ENCODE assay signal across 8 cellular contexts in the genomic region with DNA sequence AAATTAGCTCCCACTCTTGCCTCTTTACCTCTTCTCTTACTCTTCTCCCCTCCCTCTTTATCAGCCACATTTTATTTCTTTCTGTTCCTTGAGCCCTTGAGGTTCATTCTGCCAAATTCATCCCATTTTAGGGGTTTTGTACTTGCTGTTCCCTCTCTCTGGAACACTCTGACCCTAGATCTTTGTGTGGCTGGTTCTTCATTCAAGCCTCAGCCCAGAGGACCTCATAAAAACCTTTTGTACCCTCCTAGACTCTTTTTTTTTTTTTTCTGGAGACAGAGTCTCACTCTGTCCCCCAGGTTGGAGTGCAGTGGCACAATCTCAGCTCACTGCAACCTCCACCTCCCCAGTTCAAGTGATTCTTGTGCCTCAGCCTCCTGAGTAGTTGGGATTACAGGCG. TPM values are rescaled to one million over a fixed set of nuclear protein-coding genes. Genes with fewer than 3 reads are reported as not detected.
DNase-seq lines count a peak whose midpoint lies in the region; ATAC-seq, FAIRE-seq and TF ChIP-seq lines count a peak whose summit lies in the region.
"Not testable (repeated sequence)": the region's sequence is repeated elsewhere in the genome, so short reads cannot be mapped to it uniquely, and the experiment has no call there.

No MANE protein-coding gene starts in this region.

- ATAC-seq in K562 (peak; percentile 6; the same call in 2 of the 3 replicates), left colon (peak; percentile 7)
- not testable (repeated sequence) for ATAC-seq in gastroesophageal sphincter

- 0 out of 4 replicates have a peak overlapping the region, but pooled peaks of 1 of the 2 experiments have one; percentile 2 for H3K9ac ChIP-seq in K562 (ENCODE audit: insufficient read depth in 1 of 2, low read depth in 2 of 2, low read length in 2 of 2)
- H3K9ac ChIP-seq in parathyroid adenoma = not testable (repeated sequence)

- H3K4me1 ChIP-seq in K562 (replicated peaks in 1 of 2; ENCODE audit: control insufficient read depth in 2 of 2, insufficient read depth in 2 of 2, low read length in 2 of 2) (peaks cover 3 to 39% of the 10 kb centered on the region in 2 experiments; a peak in 4 of 5 replicates), gastroesophageal sphincter (peaks cover 0 to 48% (median 12%) of the 10 kb centered on the region in 3 donors), parathyroid adenoma (peaks cover 30% of the 10 kb centered on the region), sigmoid colon (peaks cover 0 to 54% (median 34%) of the 10 kb centered on the region in 4 donors), testis (peaks cover 17% of the 10 kb centered on the region), uterus (peaks cover 4 to 11% of the 10 kb centered on the region in 2 donors)

- POLR2A ChIA-PET in K562 (lab: Yijun Ruan, JAX) = not testable (repeated sequence)

- H3K4me3 ChIP-seq in K562; gastroesophageal sphincter; parathyroid adenoma (ENCODE audit: low read depth, low read length); sigmoid colon; testis; uterus: not testable (repeated sequence)

- not testable (repeated sequence) for BruUV-seq in K562 (replicated peaks; lab: Mats Ljungman, UMichigan)

- TF ChIP-seq POLR2A in K562 (conservative IDR thresholded peaks at IDR 0.05); gastroesophageal sphincter (IDR thresholded peaks at IDR 0.05); sigmoid colon (IDR thresholded peaks at IDR 0.05); testis (IDR thresholded peaks at IDR 0.05); uterus (IDR thresholded peaks at IDR 0.05): not testable (repeated sequence)

- H3K27ac ChIP-seq in C4-2B (peak overlapping the region; percentile 68), K562 (ENCODE audit: extremely low read depth, low read depth, low read length) (peak overlapping the region; percentile 38; the same call in 1 of the 3 replicates), gastroesophageal sphincter (peak overlapping the region in 3 of 4 donors; percentile 40 to 69 (median 60)), parathyroid adenoma (peak overlapping the region; percentile 86), sigmoid colon (peak overlapping the region; percentile 30 to 82 (median 78)), testis (peak overlapping the region; percentile 46 to 86), uterus (peak overlapping the region; percentile 92 to 94)

- H3K79me2 ChIP-seq in K562 (ENCODE audit: control insufficient read depth, insufficient read depth, low read length) = peaks cover 34% of the 10 kb centered on the region
- H3K79me2 ChIP-seq in parathyroid adenoma = peaks cover 34% of the 10 kb centered on the region

- not testable (repeated sequence) for H3K4me2 ChIP-seq in K562 (ENCODE audit: insufficient read depth, low read length); parathyroid adenoma (ENCODE audit: low read length)

- CTCF ChIA-PET in K562 (lab: Yijun Ruan, JAX; ENCODE audit: low intra/inter-chr PET ratio) = not testable (repeated sequence)

- in situ Hi-C loops in K562 (cut with MboI) = not testable (repeated sequence)

- TF ChIP-seq RAD21 in K562 (CRISPR knock-in tag; conservative IDR thresholded peaks at IDR 0.05 in 1 of 2, IDR thresholded peaks at IDR 0.05 in 1 of 2) = not testable (repeated sequence)

- 93% methylated on average over 1 of the region's 1 CpG for WGBS in K562 (ENCODE audit: insufficient coverage, low coverage, missing lambda C conversion rate)
- no CpG with 5 or more reads among the region's 1 CpG for WGBS in gastroesophageal sphincter (ENCODE audit: low coverage in 1 of 2), 2 donors
- WGBS in sigmoid colon, 2 donors = 97 to 100% methylated on average over 1 of the region's 1 CpG
- 78 to 80% methylated on average over 1 of the region's 1 CpG for WGBS in testis, 2 donors

- H4K20me1 ChIP-seq in K562 (replicated peaks; ENCODE audit: control insufficient read depth, insufficient read depth, low read length) = not testable (repeated sequence)

- not testable (repeated sequence) for H3K36me3 ChIP-seq in K562 (ENCODE audit: control insufficient read depth, insufficient read depth, low read length); gastroesophageal sphincter; parathyroid adenoma (ENCODE audit: control insufficient read depth, insufficient read depth, low read length); sigmoid colon; testis (ENCODE audit: low read depth, missing control alignments); uterus

- not testable (repeated sequence) for DNase-seq in K562 (ENCODE audit: extremely low read depth in 1 of 4, low spot score in 3 of 4); testis
- DNase-seq in left colon (peak in 1 of 2 donors; percentile 25), sigmoid colon (peak; percentile 70), uterus (peak in 1 of 2 donors; percentile 65)

- not testable (repeated sequence) for TF ChIP-seq CTCF in C4-2B (conservative IDR thresholded peaks at IDR 0.05); K562 (IDR thresholded peaks at IDR 0.05 in 2 of 3, conservative IDR thresholded peaks at IDR 0.05 in 1 of 3; ENCODE audit: insufficient read depth in 2 of 3, low read depth in 1 of 3, low read length in 3 of 3); gastroesophageal sphincter (IDR thresholded peaks at IDR 0.05); parathyroid adenoma (IDR thresholded peaks at IDR 0.05); sigmoid colon (IDR thresholded peaks at IDR 0.05); testis (IDR thresholded peaks at IDR 0.05); uterus (IDR thresholded peaks at IDR 0.05)

- H3K9me3 ChIP-seq in K562 (replicated peaks; ENCODE audit: control insufficient read depth, insufficient read depth, low read depth, low read length); parathyroid adenoma (ENCODE audit: control insufficient read depth, low read length); sigmoid colon; testis; uterus: not testable (repeated sequence)
- peaks cover 0 to 22% (median 0%) of the 10 kb centered on the region in 3 donors for H3K9me3 ChIP-seq in gastroesophageal sphincter

- not testable (repeated sequence) for H3K9me1 ChIP-seq in K562 (ENCODE audit: control insufficient read depth, insufficient read depth, low read length)

- intact Hi-C loops in K562 (cut with micrococcal nuclease); left colon (cut with DNase I, micrococcal nuclease); sigmoid colon (cut with DNase I); testis (cut with DNase I; ENCODE audit: low total_unique reads); uterus (cut with DNase I; ENCODE audit: low total_unique reads): not testable (repeated sequence)

- TF ChIP-seq EP300 in K562 (IDR thresholded peaks at IDR 0.05; ENCODE audit: low read length) = not testable (repeated sequence)
- TF ChIP-seq EP300 in gastroesophageal sphincter (IDR thresholded peaks at IDR 0.05) (peak; percentile 19), sigmoid colon (IDR thresholded peaks at IDR 0.05) (peak; percentile 65 to 92 (median 88))

- not testable (repeated sequence) for FAIRE-seq in K562 (lab: Jason Lieb, UNC)

- not testable (repeated sequence) for H3K27me3 ChIP-seq in K562 (ENCODE audit: control insufficient read depth in 2 of 2, insufficient read depth in 2 of 2, low read length in 2 of 2); gastroesophageal sphincter; parathyroid adenoma (ENCODE audit: control insufficient read depth, insufficient read depth, low read length); sigmoid colon; testis; uterus

- H2AFZ ChIP-seq in K562 (ENCODE audit: low read depth, low read length) = not testable (repeated sequence)
- H2AFZ ChIP-seq in parathyroid adenoma = peak overlapping the region; percentile 68

RNA-seq across cellular contexts. Expression of a gene that starts 34.3 kb away (rescaled TPM):
- total RNA-seq in K562 (2011; cell fraction: chromatin; rRNA removed; ENCODE audit: low replicate concordance) = 40.5 and 42.6 TPM in 2 replicates
- 19.3 and 19.5 TPM in 2 replicates for total RNA-seq in K562 (2011; cell fraction: nucleolus; rRNA removed)
- 30.1 and 58.6 TPM in 2 replicates for total RNA-seq in K562 (2011; cell fraction: nucleoplasm; rRNA removed)
- total RNA-seq in K562 (2014; rRNA removed) = 34.0 and 41.1 TPM in 2 replicates
- 25.9 and 36.2 TPM in 2 replicates for total RNA-seq in K562 (2014; rRNA removed; fragmentation: Illumina TruSeq; extraction: Trizol)
- 25.2 and 26.4 TPM in 2 replicates for total RNA-seq in K562 (2015; rRNA removed; fragmentation: Illumina TruSeq; extraction: Trizol)
- total RNA-seq in K562 (2021) = 29.5 and 31.4 TPM in 2 replicates
- 25.9 and 26.6 TPM in 2 replicates for polyA plus RNA-seq in K562 (2011; rRNA removed)
- 34.4 and 35.1 TPM in 2 replicates for polyA plus RNA-seq in K562 (2011; cell fraction: cytosol; rRNA removed)
- polyA plus RNA-seq in K562 (2011; cell fraction: nucleus; rRNA removed) = 9.0 and 12.8 TPM in 2 replicates
- polyA plus RNA-seq in K562 (2012) = 29.0 and 43.4 TPM in 2 replicates
- polyA plus RNA-seq in K562 (2014; fragmentation: Illumina TruSeq; extraction: Trizol) = 24.1 and 32.1 TPM in 2 replicates
- polyA plus RNA-seq in K562 (2014; fragmentation: Nextera tagmentation; extraction: Ambion mirVana) = 10 to 100 TPM; 20.5 to 24.9 TPM
- 38.2 and 38.6 TPM in 2 replicates for polyA plus RNA-seq in K562 (2014; rRNA removed)
- polyA minus RNA-seq in K562 (2011; rRNA and poly(A)+ RNA removed) = 15.8 and 23.3 TPM in 2 replicates
- polyA minus RNA-seq in K562 (2011; cell fraction: cytosol; rRNA and poly(A)+ RNA removed) = 5.2 and 10.3 TPM in 2 replicates
- polyA minus RNA-seq in K562 (2011; cell fraction: nucleus; rRNA and poly(A)+ RNA removed) = 12.8 and 14.1 TPM in 2 replicates
- 10 to 100 TPM; 11.8 to 49.5 (median 31.4) TPM for total RNA-seq in gastroesophageal sphincter
- 10 to 100 TPM; 22.1 to 27.6 TPM for total RNA-seq in left colon
- 10 to 100 TPM; 43.7 to 98.9 (median 61.0) TPM for total RNA-seq in sigmoid colon
- 10 to 100 TPM; 14.1 to 39.1 (median 27.0) TPM for polyA plus RNA-seq in sigmoid colon
- total RNA-seq in testis = 10 to 100 TPM; 46.0 to 53.0 TPM
- polyA plus RNA-seq in testis (ENCODE audit: insufficient read depth, low read depth, low replicate concordance) = 43.2 TPM
- 100 to 1,000 TPM in 1 of 4 donors, 10 to 100 TPM in 3; 26.4 to 105 (median 49.2) TPM for total RNA-seq in uterus

Comparison
In these comparisons a context has a peak if more than half of its experiments do, and no peak if none do; other contexts are left out.
1. H3K27ac ChIP-seq: peak in every context shown above with its lines; median percentile 93 in uterus; 86 in parathyroid adenoma; 78 in sigmoid colon; 68 in C4-2B; 66 in testis; 60 in gastroesophageal sphincter; 38 in K562.